In genomic region chr9:85742630-85742928, GRCh38 we compare ENCODE assay signal across 8 cellular contexts. TPM values are rescaled to one million over a fixed set of nuclear protein-coding genes. Genes with fewer than 3 reads are reported as not detected.
DNase-seq lines count a peak whose midpoint lies in the region; ATAC-seq, FAIRE-seq and TF ChIP-seq lines count a peak whose summit lies in the region.

No MANE protein-coding gene starts in this region.

- TF ChIP-seq EP300 in GM12878 (IDR thresholded peaks at IDR 0.05; ENCODE audit: borderline replicate concordance in 1 of 2, control insufficient read depth in 1 of 2, low read depth in 2 of 2, low read length in 2 of 2) = no peak

- no peak for TF ChIP-seq RAD21 in GM12878 (IDR thresholded peaks at IDR 0.05; ENCODE audit: insufficient read depth, low read depth, low read length)

- H3K4me3 ChIP-seq in CD4-positive, CD25-positive, alpha-beta regulatory T cell (ENCODE audit: low read depth, low read length) = peak overlapping the region; percentile 92
- H3K4me3 ChIP-seq in HUES64 (ENCODE audit: low read length) (peak overlapping the region; percentile 93), GM12878 (peak overlapping the region; percentile 91), lower lobe of right lung (peak overlapping the region; percentile 97), uterus (peak overlapping the region; percentile 66 to 85)

- no peak for TF ChIP-seq CTCF in GM12878 (IDR thresholded peaks at IDR 0.05 in 2 of 3, conservative IDR thresholded peaks at IDR 0.05 in 1 of 3; ENCODE audit: control insufficient read depth in 2 of 3, extremely low read depth in 1 of 3, insufficient read depth in 1 of 3, low read depth in 3 of 3, low read length in 3 of 3)
- TF ChIP-seq CTCF in lower lobe of right lung (IDR thresholded peaks at IDR 0.05) = no peak
- TF ChIP-seq CTCF in uterus (IDR thresholded peaks at IDR 0.05) = no peak

- no peaks in the 10 kb centered on the region for H3K27me3 Mint-ChIP-seq in CD4-positive, CD25-positive, alpha-beta regulatory T cell

- H3K9me3 Mint-ChIP-seq in CD4-positive, CD25-positive, alpha-beta regulatory T cell = peaks cover 0 to 2% (median 0%) of the 10 kb centered on the region in 7 donors

- no peaks in the 10 kb centered on the region for H3K9me3 ChIP-seq in CD4-positive, CD25-positive, alpha-beta regulatory T cell (ENCODE audit: control insufficient read depth in 2 of 2, low read length in 2 of 2)
- H3K9me3 ChIP-seq in HUES64 (ENCODE audit: insufficient read depth, low read depth, low read length) (no peaks in the 10 kb centered on the region), GM12878 (replicated peaks; ENCODE audit: control insufficient read depth, insufficient read depth, low read length) (no peaks in the 10 kb centered on the region), lower lobe of right lung (no peaks in the 10 kb centered on the region), uterus (no peaks in the 10 kb centered on the region)

- SMC1A ChIA-PET in GM12878 (lab: Charles Lee; ENCODE audit: uncharacterized antibody, unreplicated experiment) = no interaction called here

- POLR2A ChIA-PET in GM12878 (lab: Charles Lee) = interaction anchor here (0.6 to 1.1 kb wide), 4 partner anchors 27 to 1787 kb away, joined by 3 to 4 read pairs (median 3); no protein-coding TSS in a partner anchor

- TF ChIP-seq POLR2A in GM12878 (IDR thresholded peaks at IDR 0.05; ENCODE audit: low read depth, low read length) (no peak), uterus (IDR thresholded peaks at IDR 0.05) (no peak)

- no peaks in the 10 kb centered on the region for H4K20me1 ChIP-seq in GM12878 (ENCODE audit: control insufficient read depth, insufficient read depth)

- in situ Hi-C loops in GM12878 (cut with MboI) = no loop called here

- H3K4me1 ChIP-seq in CD4-positive, CD25-positive, alpha-beta regulatory T cell (ENCODE audit: control insufficient read depth, insufficient read depth, low read length, poor library complexity, severe bottlenecking) = peaks cover 24% of the 10 kb centered on the region
- H3K4me1 ChIP-seq in HUES64 (ENCODE audit: insufficient read depth, low read length) (peaks cover 30% of the 10 kb centered on the region), GM12878 (ENCODE audit: control insufficient read depth, insufficient read depth, low read length) (no peaks in the 10 kb centered on the region), lower lobe of right lung (peaks cover 27% of the 10 kb centered on the region), uterus (no peaks in the 10 kb centered on the region)

- FAIRE-seq in GM12878 (lab: Jason Lieb, UNC) = no peak

- intact Hi-C loops in GM12878 (cut with micrococcal nuclease; ENCODE audit: unreplicated experiment) = loop anchor here (5.0 kb wide), 2 partner anchors 45 to 200 kb away; partner anchors contain the start of gene NAA35
- intact Hi-C loops in lower lobe of right lung (cut with DNase I) = no loop called here
- intact Hi-C loops in uterus (cut with DNase I; ENCODE audit: low total_unique reads) = no loop called here
- intact Hi-C loops in left colon (cut with DNase I, micrococcal nuclease) = no loop called here

- H3K4me1 Mint-ChIP-seq in CD4-positive, CD25-positive, alpha-beta regulatory T cell = peaks cover 13 to 37% (median 14%) of the 10 kb centered on the region in 4 donors

- RAD21 ChIA-PET in GM12878 (lab: Charles Lee; ENCODE audit: unreplicated experiment) = interaction anchor here (1.1 kb wide), 1 partner anchor 1449 kb away, joined by 3 read pairs; no protein-coding TSS in a partner anchor

- peak overlapping the region; percentile 43 to 94 (median 91) for H3K27ac Mint-ChIP-seq in CD4-positive, CD25-positive, alpha-beta regulatory T cell

- CTCF ChIA-PET in GM12878 (lab: Yijun Ruan, JAX) = interaction anchor here (2.1 kb wide), 1 partner anchor 44 kb away, joined by 7 read pairs; no protein-coding TSS in a partner anchor

- 61% methylated on average over 3 of the region's 3 CpGs for WGBS in HUES64
- 0% methylated on average over 3 of the region's 3 CpGs for WGBS in GM12878 (ENCODE audit: insufficient coverage, insufficient replicate concordance, low lambda C conversion rate, missing lambda C conversion rate)

- DNase-seq in CD4-positive, CD25-positive, alpha-beta regulatory T cell = no peak
- no peak for DNase-seq in GM12878 (ENCODE audit: low read depth, low spot score)
- no peak for DNase-seq in lower lobe of right lung
- DNase-seq in uterus = no peak
- no peak for DNase-seq in left colon
- DNase-seq in activated CD4-positive, CD25-positive, alpha-beta regulatory T cell treated with anti-CD3 and anti-CD28 coated beads, Interleukin-2, amount 50 U/mL, for 72 hours = no peak
- no peak for DNase-seq in COLO829 (ENCODE audit: low spot score)

- peak overlapping the region; percentile 97 for H2AFZ ChIP-seq in GM12878 (ENCODE audit: control insufficient read depth, low read depth, low read length)

- H3K36me3 ChIP-seq in CD4-positive, CD25-positive, alpha-beta regulatory T cell (ENCODE audit: control insufficient read depth, insufficient read depth, low read length) = no peaks in the 10 kb centered on the region
- H3K36me3 ChIP-seq in HUES64 (ENCODE audit: insufficient read depth, low read length) = no peaks in the 10 kb centered on the region
- H3K36me3 ChIP-seq in GM12878 (ENCODE audit: control insufficient read depth in 2 of 2, insufficient read depth in 2 of 2, low read length in 1 of 2) = no peaks in the 10 kb centered on the region
- no peaks in the 10 kb centered on the region for H3K36me3 ChIP-seq in lower lobe of right lung
- no peaks in the 10 kb centered on the region for H3K36me3 ChIP-seq in uterus

- peak overlapping the region; percentile 94 to 98 (median 96) for H3K4me3 Mint-ChIP-seq in CD4-positive, CD25-positive, alpha-beta regulatory T cell

- H3K79me2 ChIP-seq in GM12878 (ENCODE audit: control insufficient read depth, insufficient read depth, low read length) = peaks cover 29% of the 10 kb centered on the region

- peaks cover 3% of the 10 kb centered on the region for H3K27me3 ChIP-seq in CD4-positive, CD25-positive, alpha-beta regulatory T cell (ENCODE audit: control insufficient read depth, insufficient read depth, low read length)
- H3K27me3 ChIP-seq in HUES64 (ENCODE audit: insufficient read depth, low read length) (no peaks in the 10 kb centered on the region), GM12878 (replicated peaks in 1 of 2; ENCODE audit: control insufficient read depth in 2 of 2, insufficient read depth in 2 of 2, low read length in 1 of 2) (no peaks in the 10 kb centered on the region), lower lobe of right lung (ENCODE audit: low read depth) (no peaks in the 10 kb centered on the region), uterus (no peaks in the 10 kb centered on the region)

- peak overlapping the region; percentile 93 for H3K27ac ChIP-seq in CD4-positive, CD25-positive, alpha-beta regulatory T cell (ENCODE audit: insufficient read depth, low read length, poor library complexity, severe bottlenecking)
- H3K27ac ChIP-seq in HUES64 (ENCODE audit: low read depth, low read length) (peak overlapping the region; percentile 55), GM12878 (ENCODE audit: control insufficient read depth, insufficient read depth) (peak overlapping the region; percentile 59; the same call in 1 of the 2 replicates), lower lobe of right lung (peak overlapping the region; percentile 92), uterus (peak overlapping the region; percentile 77 to 78)

- H3K4me2 ChIP-seq in GM12878 (ENCODE audit: control insufficient read depth, insufficient read depth) = peak overlapping the region; percentile 98

- BruUV-seq in GM12878 (replicated peaks; lab: Mats Ljungman, UMichigan) = no TSS peak

- no peak for ATAC-seq in CD4-positive, CD25-positive, alpha-beta regulatory T cell (ENCODE audit: low read depth in 2 of 2)
- ATAC-seq in GM12878 (peak; percentile 1; the same call in 1 of the 3 replicates), lower lobe of right lung (peak in 1 of 2 donors; percentile 30), left colon (no peak)

- H3K9ac ChIP-seq in HUES64 (ENCODE audit: low read depth, low read length) (peak overlapping the region; percentile 76), GM12878 (ENCODE audit: control insufficient read depth, insufficient read depth, low read length) (peak overlapping the region; percentile 76)

- H3K36me3 Mint-ChIP-seq in CD4-positive, CD25-positive, alpha-beta regulatory T cell = no peaks in the 10 kb centered on the region

TF ChIP-seq in GM12878, 131 proteins besides CTCF, POLR2A, EP300 and RAD21 (continues in another document):
- peak; percentile 70; the same call in 1 of the 2 replicates for TF ChIP-seq NFIC (IDR thresholded peaks at IDR 0.05; ENCODE audit: low read depth, low read length)

RNA-seq across cellular contexts. Expression of gene AGTPBP1, which starts 0.8 kb away (rescaled TPM):
- total RNA-seq in CD4-positive, CD25-positive, alpha-beta regulatory T cell = 55.6 TPM
- 10 to 100 TPM; 21.1 to 24.7 (median 23.3) TPM for polyA plus RNA-seq in CD4-positive, CD25-positive, alpha-beta regulatory T cell
- polyA plus RNA-seq in HUES64 (2013, experiment 1 of 2) = 26.9 TPM
- 34.4 TPM for polyA plus RNA-seq in HUES64 (2013, experiment 2 of 2)
- total RNA-seq in GM12878 (2013; cell fraction: nucleolus; rRNA removed) = 67.6 and 70.4 TPM in 2 replicates
- total RNA-seq in GM12878 (2014; rRNA removed) (21.9 and 28.6 TPM in 2 replicates), GM12878 (2014; rRNA removed; fragmentation: Illumina TruSeq; extraction: Trizol) (35.2 and 35.9 TPM in 2 replicates), GM12878 (2021) (26.3 and 27.9 TPM in 2 replicates), lower lobe of right lung (47.0 TPM), uterus (10 to 100 TPM; 12.9 to 36.6 (median 29.1) TPM), left colon (10 to 100 TPM; 11.4 to 14.0 TPM)
- 7.5 TPM for polyA plus RNA-seq in GM12878 (2011; ENCODE audit: low read depth)
- polyA plus RNA-seq in GM12878 (2011; rRNA removed) (25.5 and 43.6 TPM in 2 replicates), GM12878 (2014; fragmentation: Illumina TruSeq; extraction: Trizol) (23.1 and 28.3 TPM in 2 replicates), GM12878 (2014; fragmentation: Nextera tagmentation; extraction: Ambion mirVana) (1 to 10 TPM; 6.1 to 7.9 TPM), GM12878 (2014; rRNA removed) (13.3 and 18.1 TPM in 2 replicates), GM12878 (2016; fragmentation: Nextera tagmentation; extraction: Ambion mirVana) (10 to 100 TPM; 17.9 to 18.0 TPM)
- 7.8 and 8.4 TPM in 2 replicates for polyA plus RNA-seq in GM12878 (2011; cell fraction: cytosol; rRNA removed)
- polyA plus RNA-seq in GM12878 (2011; cell fraction: nucleus; rRNA removed) = 18.1 and 18.6 TPM in 2 replicates
- polyA plus RNA-seq in GM12878 (2012) = 10.5 and 14.7 TPM in 2 replicates
- polyA minus RNA-seq in GM12878 (2011; rRNA and poly(A)+ RNA removed) = 25.8 and 42.1 TPM in 2 replicates
- 10.2 and 15.1 TPM in 2 replicates for polyA minus RNA-seq in GM12878 (2011; cell fraction: cytosol; rRNA and poly(A)+ RNA removed)
- 11.1 and 19.0 TPM in 2 replicates for polyA minus RNA-seq in GM12878 (2011; cell fraction: nucleus; rRNA and poly(A)+ RNA removed)
